Comparison of ENCODE assay signal across 33 cellular contexts in genomic region chr14:30960216-30960615, GRCh38.
DNase-seq lines count a peak whose midpoint lies in the region; ATAC-seq and TF ChIP-seq lines count a peak whose summit lies in the region.
"Had no signal": no experiment of that assay in that cellular context is flagged by ENCODE, and none has a peak within 500 bp of the region (broad histone marks: within the 10 kb centered on the region; RNA-seq: fewer than 3 reads in every experiment).

No MANE protein-coding gene starts in this region.

- H3K9me2 ChIP-seq in GM23338 (ENCODE audit: insufficient read depth): no peaks in the 10 kb centered on the region

- peaks cover 6% of the 10 kb centered on the region for H3K9me3 Mint-ChIP-seq in activated CD8-positive, alpha-beta T cell treated with anti-CD3 and anti-CD28 coated beads for 36 hours
- H3K9me3 Mint-ChIP-seq in activated CD8-positive, alpha-beta T cell treated with anti-CD3 and anti-CD28 coated beads, Interleukin-2, amount 10 ng/mL, durations not matched to agents 7 days and 5 days (ENCODE audit: insufficient read depth): no peaks in the 10 kb centered on the region
- H3K9me3 Mint-ChIP-seq in GM23338 (peaks cover 3% of the 10 kb centered on the region; the same call in 2 of the 3 replicates), WTC11 (peaks cover 5% of the 10 kb centered on the region)

- no peak overlapping the region for H3K4me3 ChIP-seq in GM23338
- no peak overlapping the region for H3K4me3 ChIP-seq in fibroblast of mammary gland (ENCODE audit: control insufficient read depth, low read depth, low read length)
- H3K4me3 ChIP-seq: cardiac muscle cell, colonic mucosa, lung, ovary, right atrium auricular region, SJSA1, spleen, upper lobe of right lung had no signal

- H4K20me1 ChIP-seq in GM23338 (replicated peaks; ENCODE audit: insufficient read depth): peaks cover 35% of the 10 kb centered on the region

- H3K4me1 Mint-ChIP-seq in activated CD8-positive, alpha-beta T cell treated with anti-CD3 and anti-CD28 coated beads for 36 hours (ENCODE audit: low read depth): peaks cover 39% of the 10 kb centered on the region
- no peaks in the 10 kb centered on the region for H3K4me1 Mint-ChIP-seq in activated CD8-positive, alpha-beta T cell treated with anti-CD3 and anti-CD28 coated beads, Interleukin-2, amount 10 ng/mL, durations not matched to agents 7 days and 5 days (ENCODE audit: low read depth)
- H3K4me1 Mint-ChIP-seq in GM23338: peaks cover 11% of the 10 kb centered on the region
- peaks cover 16% of the 10 kb centered on the region for H3K4me1 Mint-ChIP-seq in WTC11

- H3F3A ChIP-seq in GM23338 (replicated peaks; ENCODE audit: low read depth): no peaks in the 10 kb centered on the region

- TF ChIP-seq CTCF in activated CD8-positive, alpha-beta T cell treated with anti-CD3 and anti-CD28 coated beads for 36 hours (IDR thresholded peaks at IDR 0.05): no peak
- TF ChIP-seq CTCF in GM23338 (conservative IDR thresholded peaks at IDR 0.05; ENCODE audit: low read depth in 2 of 2) (no peak), WTC11 (IDR thresholded peaks at IDR 0.05) (no peak), fibroblast of mammary gland (conservative IDR thresholded peaks at IDR 0.05; ENCODE audit: control insufficient read depth, insufficient read depth, low read depth, low read length) (no peak)

- no peak overlapping the region for H3K27ac ChIP-seq in GM23338 (ENCODE audit: low read depth)
- H3K27ac ChIP-seq: cardiac muscle cell, colonic mucosa, ovary, right atrium auricular region, SJSA1, spleen, upper lobe of right lung had no signal

- H3K36me3 Mint-ChIP-seq in activated CD8-positive, alpha-beta T cell treated with anti-CD3 and anti-CD28 coated beads for 36 hours (ENCODE audit: low read depth): peaks cover 31% of the 10 kb centered on the region
- H3K36me3 Mint-ChIP-seq in activated CD8-positive, alpha-beta T cell treated with anti-CD3 and anti-CD28 coated beads, Interleukin-2, amount 10 ng/mL, durations not matched to agents 7 days and 5 days (ENCODE audit: low read depth): peaks cover 22% of the 10 kb centered on the region
- H3K36me3 Mint-ChIP-seq in GM23338 (ENCODE audit: low read depth): peaks cover 28% of the 10 kb centered on the region
- H3K36me3 Mint-ChIP-seq in WTC11: peaks cover 21% of the 10 kb centered on the region

- no peaks in the 10 kb centered on the region for H3K27me3 Mint-ChIP-seq in activated CD8-positive, alpha-beta T cell treated with anti-CD3 and anti-CD28 coated beads for 36 hours
- H3K27me3 Mint-ChIP-seq in activated CD8-positive, alpha-beta T cell treated with anti-CD3 and anti-CD28 coated beads, Interleukin-2, amount 10 ng/mL, durations not matched to agents 7 days and 5 days (ENCODE audit: low read depth): no peaks in the 10 kb centered on the region
- H3K27me3 Mint-ChIP-seq in GM23338 (ENCODE audit: insufficient read depth, low read depth, poor library complexity) (peaks cover 1% of the 10 kb centered on the region), WTC11 (ENCODE audit: low read depth) (no peaks in the 10 kb centered on the region)

- H3K79me2 ChIP-seq in GM23338 (replicated peaks; ENCODE audit: insufficient read depth): peaks cover 93% of the 10 kb centered on the region

- ATAC-seq in activated CD8-positive, alpha-beta T cell treated with anti-CD3 and anti-CD28 coated beads for 36 hours: peak; percentile 20
- ATAC-seq in activated CD8-positive, alpha-beta T cell treated with anti-CD3 and anti-CD28 coated beads, Interleukin-2, amount 10 ng/mL, durations not matched to agents 7 days and 5 days: no peak
- ATAC-seq in GM23338 (no peak), WTC11 (no peak), HG02588 (IDR thresholded peaks at IDR 0.05; ENCODE audit: unreplicated experiment) (no peak), HG03039 (IDR thresholded peaks at IDR 0.05; ENCODE audit: unreplicated experiment) (no peak), HG03139 (IDR thresholded peaks at IDR 0.05; ENCODE audit: unreplicated experiment) (no peak)
- ATAC-seq: upper lobe of right lung had no signal

- intact Hi-C loops in activated CD8-positive, alpha-beta T cell treated with anti-CD3 and anti-CD28 coated beads for 36 hours (cut with micrococcal nuclease): no loop called here

- POLR2A ChIA-PET in activated CD8-positive, alpha-beta T cell treated with anti-CD3 and anti-CD28 coated beads for 36 hours (lab: Charles Lee): no interaction called here
- POLR2A ChIA-PET in activated CD8-positive, alpha-beta T cell treated with anti-CD3 and anti-CD28 coated beads, Interleukin-2, amount 10 ng/mL, durations not matched to agents 7 days and 5 days (lab: Charles Lee): no interaction called here
- POLR2A ChIA-PET in WTC11 (lab: Charles Lee): no interaction called here

- no peaks in the 10 kb centered on the region for H3K36me3 ChIP-seq in GM23338 (ENCODE audit: insufficient read depth)
- H3K36me3 ChIP-seq: colonic mucosa, ovary had no signal

- H3K4me2 ChIP-seq in GM23338: no peak overlapping the region

- no peak for DNase-seq in activated CD8-positive, alpha-beta T cell treated with anti-CD3 and anti-CD28 coated beads for 36 hours
- DNase-seq in activated CD8-positive, alpha-beta T cell treated with anti-CD3 and anti-CD28 coated beads, Interleukin-2, amount 10 ng/mL, durations not matched to agents 7 days and 5 days: no peak
- DNase-seq in GM23338 (ENCODE audit: low spot score): no peak
- no peak for DNase-seq in WTC11 (ENCODE audit: low spot score)
- peak; percentile 9 for DNase-seq in fibroblast of mammary gland (ENCODE audit: low read depth)
- DNase-seq: activated CD4-positive, alpha-beta T cell treated with anti-CD3 and anti-CD28 coated beads for 48 hours; activated CD8-positive, alpha-beta memory T cell treated with anti-CD3 and anti-CD28 coated beads, Interleukin-2, amount 50 U/mL, for 4 hours; activated gamma-delta T cell treated with Interleukin-2 at 50 U/mL for 16 hours; aorta; Caco-2; colonic mucosa; DMS79; effector memory CD4-positive, alpha-beta T cell; foreskin melanocyte; GDM1; H7; KBM-7; NCI-H1694; NCI-H446 treated with DMSO at 0.1 percent for 48 hours; NCI-H82; nephron progenitor cell; ovary; RPMI8226; spleen; substantia nigra; upper lobe of right lung had no signal

- H3K4me3 Mint-ChIP-seq in activated CD8-positive, alpha-beta T cell treated with anti-CD3 and anti-CD28 coated beads for 36 hours: no peak overlapping the region
- no peak overlapping the region for H3K4me3 Mint-ChIP-seq in activated CD8-positive, alpha-beta T cell treated with anti-CD3 and anti-CD28 coated beads, Interleukin-2, amount 10 ng/mL, durations not matched to agents 7 days and 5 days
- no peak overlapping the region for H3K4me3 Mint-ChIP-seq in GM23338
- H3K4me3 Mint-ChIP-seq in WTC11: no peak overlapping the region
- H3K4me3 Mint-ChIP-seq: nephron progenitor cell had no signal

- no peaks in the 10 kb centered on the region for H3K27me3 ChIP-seq in GM23338 (ENCODE audit: insufficient read depth)
- H3K27me3 ChIP-seq: cardiac muscle cell, colonic mucosa, ovary, right atrium auricular region, SJSA1, spleen, upper lobe of right lung had no signal

- H3K27ac Mint-ChIP-seq in activated CD8-positive, alpha-beta T cell treated with anti-CD3 and anti-CD28 coated beads for 36 hours: peak overlapping the region; percentile 46
- no peak overlapping the region for H3K27ac Mint-ChIP-seq in activated CD8-positive, alpha-beta T cell treated with anti-CD3 and anti-CD28 coated beads, Interleukin-2, amount 10 ng/mL, durations not matched to agents 7 days and 5 days
- H3K27ac Mint-ChIP-seq in GM23338 (peak overlapping the region; percentile 81), WTC11 (peak overlapping the region; percentile 43; the same call in 1 of the 2 replicates)

- CTCF ChIA-PET in activated CD8-positive, alpha-beta T cell treated with anti-CD3 and anti-CD28 coated beads for 36 hours (lab: Charles Lee): no interaction called here
- CTCF ChIA-PET in activated CD8-positive, alpha-beta T cell treated with anti-CD3 and anti-CD28 coated beads, Interleukin-2, amount 10 ng/mL, durations not matched to agents 7 days and 5 days (lab: Charles Lee): no interaction called here
- CTCF ChIA-PET in WTC11 (lab: Charles Lee): interaction anchor here (0.6 kb wide), 1 partner anchor 124 kb away, joined by 3 read pairs; no protein-coding TSS in a partner anchor

- H2AFZ ChIP-seq in GM23338: no peak overlapping the region

- peaks cover 4% of the 10 kb centered on the region; the same call in 1 of the 2 replicates for H3K4me1 ChIP-seq in GM23338 (ENCODE audit: insufficient read depth)
- H3K4me1 ChIP-seq: colonic mucosa, SJSA1 had no signal

TF ChIP-seq in GM23338, 12 proteins besides CTCF, POLR2A, EP300 and RAD21 (continues in another document):
- TF ChIP-seq NANOG (IDR thresholded peaks at IDR 0.05; ENCODE audit: borderline replicate concordance) (no peak), STAT1 (IDR thresholded peaks at IDR 0.05; ENCODE audit: unreplicated experiment) (no peak), ZNF114 (CRISPR knock-in tag; IDR thresholded peaks at IDR 0.05) (no peak), JUNB (IDR thresholded peaks at IDR 0.05; ENCODE audit: unreplicated experiment) (no peak), CREB1 (CRISPR knock-in tag; IDR thresholded peaks at IDR 0.05; ENCODE audit: low read depth) (no peak), EZH2phosphoT487 (IDR thresholded peaks at IDR 0.05; ENCODE audit: unreplicated experiment) (no peak), POLR2AphosphoS5 (IDR thresholded peaks at IDR 0.05; ENCODE audit: low read depth) (no peak), ZNF331 (CRISPR knock-in tag; IDR thresholded peaks at IDR 0.05; ENCODE audit: low read depth) (no peak)

TF ChIP-seq in WTC11, 78 proteins besides CTCF, POLR2A, EP300 and RAD21 (continues in another document):
- TF ChIP-seq ZNF138 (CRISPR knock-in tag; conservative IDR thresholded peaks at IDR 0.05): no peak
- no peak for TF ChIP-seq TEAD4 (CRISPR knock-in tag; IDR thresholded peaks at IDR 0.05)
- no peak for TF ChIP-seq NR2C2 (CRISPR knock-in tag; IDR thresholded peaks at IDR 0.05)
- TF ChIP-seq TCF7 (CRISPR knock-in tag; IDR thresholded peaks at IDR 0.05; ENCODE audit: low read depth): no peak
- TF ChIP-seq ZMAT4 (CRISPR knock-in tag; IDR thresholded peaks at IDR 0.05): no peak
- no peak for TF ChIP-seq NFE2L1 (CRISPR knock-in tag; IDR thresholded peaks at IDR 0.05)
